Comparison of ENCODE assay signal across 8 cellular contexts in genomic region chr1:5990913-5991783, GRCh38. TPM values are rescaled to one million over a fixed set of nuclear protein-coding genes. Genes with fewer than 3 reads are reported as not detected.
DNase-seq lines count a peak whose midpoint lies in the region; ATAC-seq, FAIRE-seq and TF ChIP-seq lines count a peak whose summit lies in the region.

No MANE protein-coding gene starts in this region.

- peak overlapping the region; percentile 56 for H3K4me2 ChIP-seq in H9 (ENCODE audit: insufficient read depth, insufficient read length, low read length)
- H3K4me2 ChIP-seq in H1 (ENCODE audit: insufficient read depth in 1 of 2, low read depth in 2 of 2, low read length in 2 of 2), result peak overlapping the region; percentile 86 to 96

- peaks cover 0 to 3% (median 3%) of the 10 kb centered on the region in 3 experiments; a peak in 2 of 7 replicates for H3K36me3 Mint-ChIP-seq in H9 (ENCODE audit: insufficient read depth in 1 of 3, low read depth in 3 of 3)
- peaks cover 2% of the 10 kb centered on the region for H3K36me3 Mint-ChIP-seq in activated CD4-positive, alpha-beta T cell treated with anti-CD3 and anti-CD28 coated beads for 36 hours (ENCODE audit: low read depth)

- H3K27ac Mint-ChIP-seq in H9, result peak overlapping the region in 2 of 3 experiments; percentile 55 to 64; a peak in 3 of 7 replicates
- peak overlapping the region; percentile 47 for H3K27ac Mint-ChIP-seq in activated CD4-positive, alpha-beta T cell treated with anti-CD3 and anti-CD28 coated beads for 36 hours

- H2BK15ac ChIP-seq in H9 (ENCODE audit: low read depth, low read length) (no peak overlapping the region), H1 (ENCODE audit: low read length) (no peak overlapping the region)

- H3K79me2 ChIP-seq in H9 (ENCODE audit: insufficient read depth, low read length), result 0 out of 2 replicates have a peak, but pooled peaks cover 2% of the 10 kb centered on the region
- H3K79me2 ChIP-seq in H1 (ENCODE audit: control insufficient read depth in 1 of 2, insufficient read depth in 2 of 2, low read length in 2 of 2), result peaks cover 0 to 7% of the 10 kb centered on the region in 2 experiments; a peak in 2 of 4 replicates

- peaks cover 22 to 29% of the 10 kb centered on the region in 2 experiments for H3K4me1 Mint-ChIP-seq in H9
- H3K4me1 Mint-ChIP-seq in activated CD4-positive, alpha-beta T cell treated with anti-CD3 and anti-CD28 coated beads for 36 hours, result peaks cover 25% of the 10 kb centered on the region

- H2BK5ac ChIP-seq in H9 (ENCODE audit: insufficient read length, low read length) (no peak overlapping the region), H1 (ENCODE audit: low read depth, low read length) (no peak overlapping the region)

- no peak overlapping the region for H2BK12ac ChIP-seq in H9 (ENCODE audit: insufficient read length, low read depth, low read length)
- H2BK12ac ChIP-seq in H1 (ENCODE audit: low read depth, low read length), result no peak overlapping the region

- H3K36me3 ChIP-seq in H1 (ENCODE audit: control insufficient read depth in 2 of 4, insufficient read depth in 4 of 4, low read length in 3 of 4), result no peaks in the 10 kb centered on the region
- no peaks in the 10 kb centered on the region for H3K36me3 ChIP-seq in thyroid gland

- no peak for TF ChIP-seq RAD21 in H1 (IDR thresholded peaks at IDR 0.05 in 1 of 2, conservative IDR thresholded peaks at IDR 0.05 in 1 of 2; ENCODE audit: low read depth in 2 of 2, low read length in 2 of 2)

- H3K18ac ChIP-seq in H9 (ENCODE audit: insufficient read length, low read depth, low read length) (no peak overlapping the region), H1 (ENCODE audit: extremely low read depth, low read length) (no peak overlapping the region)

- H3K4me3 ChIP-seq in H1 (ENCODE audit: extremely low read depth in 1 of 4, insufficient read depth in 2 of 4, low read depth in 3 of 4, low read length in 4 of 4) (peak overlapping the region; percentile 57 to 93 (median 72)), thyroid gland (replicated peaks in 1 of 3) (peak overlapping the region in 2 of 3 donors; percentile 54 to 80)

- H3K27ac ChIP-seq in H9 (ENCODE audit: insufficient read length, low read depth, low read length) (no peak overlapping the region), H1 (ENCODE audit: low read depth, low read length) (no peak overlapping the region), thyroid gland (peak overlapping the region in 2 of 3 donors; percentile 92 to 94)

- H3K9me3 ChIP-seq in H9 (ENCODE audit: control insufficient read depth, low read depth, low read length) (no peaks in the 10 kb centered on the region), H1 (ENCODE audit: insufficient read depth in 2 of 2, low read depth in 1 of 2, low read length in 1 of 2) (no peaks in the 10 kb centered on the region), thyroid gland (no peaks in the 10 kb centered on the region)

- no peak overlapping the region for H4K5ac ChIP-seq in H9 (ENCODE audit: insufficient read length, low read depth, low read length)
- H4K5ac ChIP-seq in H1 (ENCODE audit: insufficient read length, low read depth, low read length), result no peak overlapping the region

- no peak overlapping the region for H3K56ac ChIP-seq in H9 (ENCODE audit: insufficient read length, low read depth, low read length)
- no peak overlapping the region for H3K56ac ChIP-seq in H1 (replicated peaks; ENCODE audit: insufficient read length, low read depth, low read length)

- H3K4me1 ChIP-seq in H9 (ENCODE audit: insufficient read depth, low read length), result no peaks in the 10 kb centered on the region
- H3K4me1 ChIP-seq in H1 (replicated peaks in 1 of 4; ENCODE audit: control insufficient read depth in 3 of 4, insufficient read depth in 4 of 4, low read length in 3 of 4), result peaks cover 5 to 20% (median 11%) of the 10 kb centered on the region in 4 experiments
- peaks cover 21 to 26% of the 10 kb centered on the region in 2 donors for H3K4me1 ChIP-seq in thyroid gland

- no peak overlapping the region for H4K8ac ChIP-seq in H9 (replicated peaks; ENCODE audit: insufficient read length, low read depth, low read length)
- no peak overlapping the region for H4K8ac ChIP-seq in H1 (ENCODE audit: extremely low read depth, insufficient read depth, low read length)

- DNase-seq in AG08395 (ENCODE audit: low spot score) (peak; percentile 46), H9 (no peak), H1 (ENCODE audit: low read depth in 1 of 2, low spot score in 2 of 2) (no peak), midbrain (lab: John Stamatoyannopoulos, UW) (peak; percentile 50), thyroid gland (peak; percentile 37 to 48), NCI-H446 treated with DMSO at 0.1 percent for 48 hours (lab: John Stamatoyannopoulos, UW) (no peak)
- DNase-seq in activated CD4-positive, alpha-beta T cell treated with anti-CD3 and anti-CD28 coated beads for 36 hours, result peak; percentile 49

- H2BK20ac ChIP-seq in H9 (ENCODE audit: low read depth, low read length, poor library complexity, severe bottlenecking), result no peak overlapping the region
- no peak overlapping the region for H2BK20ac ChIP-seq in H1 (ENCODE audit: low read length)

- no peak for ATAC-seq in activated CD4-positive, alpha-beta T cell treated with anti-CD3 and anti-CD28 coated beads for 36 hours
- no peak for ATAC-seq in HG03039 (IDR thresholded peaks at IDR 0.05; ENCODE audit: unreplicated experiment)

- H3K79me1 ChIP-seq in H9 (ENCODE audit: insufficient read depth, low read depth, low read length, poor library complexity, severe bottlenecking) (no peaks in the 10 kb centered on the region), H1 (ENCODE audit: low read depth, low read length) (peaks cover 6% of the 10 kb centered on the region; the same call in 1 of the 2 replicates)

- H2AK5ac ChIP-seq in H9 (ENCODE audit: insufficient read length, low read length), result no peak overlapping the region
- no peak overlapping the region for H2AK5ac ChIP-seq in H1 (ENCODE audit: low read depth, low read length)

- H3K23ac ChIP-seq in H9 (ENCODE audit: insufficient read length, low read depth, low read length), result no peak overlapping the region
- no peak overlapping the region for H3K23ac ChIP-seq in H1 (ENCODE audit: insufficient read length)

- H3K27me3 ChIP-seq in H9 (ENCODE audit: insufficient read depth, low read length) (no peaks in the 10 kb centered on the region; the same call in 1 of the 2 replicates), H1 (replicated peaks in 1 of 4; ENCODE audit: control insufficient read depth in 3 of 4, extremely low read depth in 1 of 4, insufficient read depth in 3 of 4, low read length in 3 of 4) (peaks cover 0 to 30% (median 21%) of the 10 kb centered on the region in 4 experiments; a peak in 5 of 7 replicates), thyroid gland (no peaks in the 10 kb centered on the region)

- H3K9ac ChIP-seq in H9 (ENCODE audit: extremely low read depth, insufficient read length, low read length) (no peak overlapping the region), H1 (replicated peaks in 1 of 4; ENCODE audit: extremely low read depth in 1 of 4, low read depth in 3 of 4, low read length in 3 of 4) (peak overlapping the region in 1 of 4 experiments; percentile 24; a peak in 2 of 7 replicates)

- no peak for TF ChIP-seq EP300 in H1 (IDR thresholded peaks at IDR 0.05; ENCODE audit: borderline replicate concordance in 1 of 2, low read depth in 2 of 2, low read length in 2 of 2)

- H3K9me3 Mint-ChIP-seq in H9, result no peaks in the 10 kb centered on the region
- H3K9me3 Mint-ChIP-seq in activated CD4-positive, alpha-beta T cell treated with anti-CD3 and anti-CD28 coated beads for 36 hours (ENCODE audit: low read depth), result no peaks in the 10 kb centered on the region

- no peak overlapping the region for H4K91ac ChIP-seq in H9 (ENCODE audit: insufficient read length, low read depth, low read length)
- H4K91ac ChIP-seq in H1 (replicated peaks; ENCODE audit: insufficient read length, low read length), result no peak overlapping the region

- H3K23me2 ChIP-seq in H9 (ENCODE audit: insufficient read length, low read depth, low read length, poor library complexity, severe bottlenecking) (peaks cover 14% of the 10 kb centered on the region), H1 (ENCODE audit: low read depth, low read length) (peaks cover 15% of the 10 kb centered on the region)

- H3K14ac ChIP-seq in H9 (ENCODE audit: insufficient read depth, low read length) (no peak overlapping the region), H1 (ENCODE audit: insufficient read length) (no peak overlapping the region)

- H3T11ph ChIP-seq in H9 (ENCODE audit: low read length), result no peak overlapping the region

- CTCF ChIA-PET in activated CD4-positive, alpha-beta T cell treated with anti-CD3 and anti-CD28 coated beads for 36 hours (lab: Charles Lee), result interaction anchor here (0.9 kb wide), 2 partner anchors 10 to 562 kb away, joined by 3 read pairs; no protein-coding TSS in a partner anchor
- CTCF ChIA-PET in H1 (lab: Charles Lee; ENCODE audit: partially characterized antibody), result interaction anchor here (0.6 to 3.1 kb wide), 5 partner anchors 10 to 321 kb away, joined by 3 to 13 read pairs (median 4); no protein-coding TSS in a partner anchor

- TF ChIP-seq POLR2A in H1 (IDR thresholded peaks at IDR 0.05; ENCODE audit: control extremely low read depth in 1 of 2, low read depth in 2 of 2, low read length in 2 of 2), result no peak
- TF ChIP-seq POLR2A in thyroid gland (IDR thresholded peaks at IDR 0.05), result no peak

- H2AFZ ChIP-seq in H9 (ENCODE audit: low read length), result no peak overlapping the region
- H2AFZ ChIP-seq in H1 (ENCODE audit: low read length), result no peak overlapping the region

- no peak for FAIRE-seq in H1 (lab: Jason Lieb, UNC)

- H4K20me1 ChIP-seq in H9 (ENCODE audit: control insufficient read depth, insufficient read depth, insufficient read length), result no peaks in the 10 kb centered on the region
- H4K20me1 ChIP-seq in H1 (replicated peaks in 1 of 2; ENCODE audit: control insufficient read depth in 1 of 2, insufficient read depth in 2 of 2, low read length in 2 of 2), result peaks cover 8 to 16% of the 10 kb centered on the region in 2 experiments

- peaks cover 33% of the 10 kb centered on the region for H3K27me3 Mint-ChIP-seq in H9 (ENCODE audit: low read depth)
- H3K27me3 Mint-ChIP-seq in activated CD4-positive, alpha-beta T cell treated with anti-CD3 and anti-CD28 coated beads for 36 hours, result no peaks in the 10 kb centered on the region

- WGBS in H9 (ENCODE audit: extremely low coverage, insufficient read length, low lambda C conversion rate), result no CpG with 5 or more reads among the region's 53 CpGs
- WGBS in H1 (ENCODE audit: extremely low coverage in 1 of 2, insufficient coverage in 1 of 2, insufficient read length in 1 of 2, insufficient replicate concordance in 2 of 2, low coverage in 1 of 2, low lambda C conversion rate in 2 of 2, missing lambda C conversion rate in 1 of 2), 2 experiments, result 10% methylated on average over 37 of the region's 53 CpGs; no CpG with 5 or more reads in 1 of the 2 experiments
- 16 to 32% methylated on average over 20 to 36 of the region's 53 CpGs for WGBS in thyroid gland, 2 donors

- H2BK120ac ChIP-seq in H9 (ENCODE audit: low read depth, low read length, poor library complexity, severe bottlenecking), result no peak overlapping the region
- no peak overlapping the region for H2BK120ac ChIP-seq in H1 (replicated peaks; ENCODE audit: low read depth, low read length)

- H3K4me3 Mint-ChIP-seq in H9, result peak overlapping the region; percentile 75 to 92
- H3K4me3 Mint-ChIP-seq in activated CD4-positive, alpha-beta T cell treated with anti-CD3 and anti-CD28 coated beads for 36 hours, result peak overlapping the region; percentile 97

- no peak overlapping the region for H3K4ac ChIP-seq in H9 (ENCODE audit: low read depth, low read length)
- no peak overlapping the region for H3K4ac ChIP-seq in H1 (replicated peaks; ENCODE audit: insufficient read length, low read depth, low read length)

- TF ChIP-seq CTCF in H9 (conservative IDR thresholded peaks at IDR 0.05) (no peak), H1 (IDR thresholded peaks at IDR 0.05; ENCODE audit: control extremely low read depth in 1 of 3, insufficient read depth in 1 of 3, low read depth in 1 of 3, low read length in 3 of 3) (no peak), thyroid gland (IDR thresholded peaks at IDR 0.05) (no peak)

- intact Hi-C loops in activated CD4-positive, alpha-beta T cell treated with anti-CD3 and anti-CD28 coated beads for 36 hours (cut with DNase I, micrococcal nuclease), result loop anchor here in 1 of 2 experiments (5.0 to 10.0 kb wide), 3 partner anchors 474 to 974 kb away; partner anchors contain the start of gene TNFRSF25
- intact Hi-C loops in thyroid gland (cut with DNase I), result no loop called here

- POLR2A ChIA-PET in activated CD4-positive, alpha-beta T cell treated with anti-CD3 and anti-CD28 coated beads for 36 hours (lab: Charles Lee), result no interaction called here
- POLR2A ChIA-PET in H1 (lab: Charles Lee; ENCODE audit: partially characterized antibody), result interaction anchor here (2.2 kb wide), 1 partner anchor 11 kb away, joined by 12 read pairs; no protein-coding TSS in a partner anchor

RNA-seq across cellular contexts. Expression of gene NPHP4, which starts 1.1 kb away (rescaled TPM):
- total RNA-seq in H9 (2021) (14.3 and 17.6 TPM in 2 replicates), thyroid gland (10 to 100 TPM; 24.3 to 48.3 (median 30.4) TPM)
- 10 to 100 TPM; 12.9 to 14.1 TPM for total RNA-seq in activated CD4-positive, alpha-beta T cell treated with anti-CD3 and anti-CD28 coated beads for 36 hours
- 13.6 and 14.0 TPM in 2 replicates for total RNA-seq in H1 (2021; fragmentation: NEBNext Ultra II Directional; extraction: Animal tissue kit (Norgen Biotek cat#: 25700))
- 5.8 and 10.3 TPM in 2 replicates for polyA plus RNA-seq in H1 (2011; rRNA removed)
- polyA plus RNA-seq in H1 (2011; cell fraction: cytosol; rRNA removed), result 7.2 TPM
- 37.6 TPM for polyA plus RNA-seq in H1 (2011; cell fraction: nucleus; rRNA removed)
- polyA plus RNA-seq in H1 (2012, experiment 1 of 2), result 8.5 to 11.5 TPM (median 11.0 TPM) in 4 replicates
- polyA plus RNA-seq in H1 (2012, experiment 2 of 2), result 5.8 TPM
- 4.3 TPM for polyA plus RNA-seq in H1 (2013, experiment 1 of 2)
- polyA plus RNA-seq in H1 (2013, experiment 2 of 2), result 3.9 TPM
- 8.3 and 8.4 TPM in 2 replicates for polyA minus RNA-seq in H1 (2011; rRNA and poly(A)+ RNA removed)
- polyA minus RNA-seq in H1 (2011; cell fraction: cytosol; rRNA and poly(A)+ RNA removed), result 8.1 TPM
- 17.8 TPM for polyA minus RNA-seq in H1 (2011; cell fraction: nucleus; rRNA and poly(A)+ RNA removed)

RNA-seq across cellular contexts. Expression of gene KCNAB2, which starts 54.5 kb away (rescaled TPM):
- total RNA-seq in H9 (2021) (7.8 and 8.3 TPM in 2 replicates), thyroid gland (1 to 10 TPM; 3.1 to 7.3 (median 6.1) TPM)
- 100 to 1,000 TPM; 231 to 258 TPM for total RNA-seq in activated CD4-positive, alpha-beta T cell treated with anti-CD3 and anti-CD28 coated beads for 36 hours
- 7.0 and 7.1 TPM in 2 replicates for total RNA-seq in H1 (2021; fragmentation: NEBNext Ultra II Directional; extraction: Animal tissue kit (Norgen Biotek cat#: 25700))
- 4.5 and 6.2 TPM in 2 replicates for polyA plus RNA-seq in H1 (2011; rRNA removed)
- 5.9 TPM for polyA plus RNA-seq in H1 (2011; cell fraction: cytosol; rRNA removed)
- polyA plus RNA-seq in H1 (2011; cell fraction: nucleus; rRNA removed), result 19.4 TPM
- 7.0 to 8.9 TPM (median 7.3 TPM) in 4 replicates for polyA plus RNA-seq in H1 (2012, experiment 1 of 2)
- polyA plus RNA-seq in H1 (2012, experiment 2 of 2), result 5.2 TPM
- 2.9 TPM for polyA plus RNA-seq in H1 (2013, experiment 1 of 2)
- polyA plus RNA-seq in H1 (2013, experiment 2 of 2), result 2.9 TPM
- polyA minus RNA-seq in H1 (2011; rRNA and poly(A)+ RNA removed), result 3.6 and 4.9 TPM in 2 replicates
- 5.2 TPM for polyA minus RNA-seq in H1 (2011; cell fraction: cytosol; rRNA and poly(A)+ RNA removed)
- 6.5 TPM for polyA minus RNA-seq in H1 (2011; cell fraction: nucleus; rRNA and poly(A)+ RNA removed)

Comparison
In these comparisons a context has a peak if more than half of its experiments do, and no peak if none do; other contexts are left out.
1. DNase-seq: peak in AG08395 (single experiment), activated CD4-positive, alpha-beta T cell treated with anti-CD3 and anti-CD28 coated beads for 36 hours (single experiment), midbrain (single experiment) and thyroid gland (2 of 2); none in H9 (single experiment), H1 (0 of 2) and NCI-H446 treated with DMSO at 0.1 percent for 48 hours (single experiment).
2. H3K27ac ChIP-seq: peak in thyroid gland (2 of 3); none in H9 (single experiment) and H1 (single experiment).
3. RNA of gene KCNAB2, which starts 54.5 kb away (total RNA-seq): 231 to 258 TPM in activated CD4-positive, alpha-beta T cell treated with anti-CD3 and anti-CD28 coated beads for 36 hours; 7.8 to 8.3 TPM in H9, 3.1 to 7.3 TPM in thyroid gland and 7.0 to 7.1 TPM in H1; every median in the first group is over 10 times any median in the second.